ENCODE assay signal across 35 cellular contexts in the genomic region with DNA sequence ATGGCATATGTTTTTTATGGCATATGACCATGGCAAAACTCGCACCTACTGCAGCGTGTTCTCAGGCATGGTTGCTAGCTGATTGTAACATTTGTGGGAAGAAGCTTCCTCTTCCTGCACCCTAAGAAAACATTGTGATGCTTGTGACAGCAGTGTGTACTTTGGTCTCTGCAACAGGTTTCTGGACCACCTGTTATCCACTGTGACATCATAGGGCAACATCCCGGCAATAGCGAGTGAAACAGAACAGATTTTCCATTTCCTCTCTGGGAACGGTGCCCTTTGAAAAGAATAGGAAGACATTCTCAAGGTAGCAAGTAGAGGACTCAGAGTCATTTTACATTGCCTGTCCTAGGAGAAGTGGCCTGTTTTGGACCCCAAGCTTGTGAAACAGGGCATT.
"Had no signal": no experiment of that assay in that cellular context is flagged by ENCODE, and none has a peak within 500 bp of the region (broad histone marks: within the 10 kb centered on the region; RNA-seq: fewer than 3 reads in every experiment).

No MANE protein-coding gene starts in this region.

- H3K4me1 ChIP-seq: adrenal gland, body of pancreas, esophagus squamous epithelium had no signal

- H3K9me3 Mint-ChIP-seq: activated CD4-positive, alpha-beta memory T cell treated with anti-CD3 and anti-CD28 coated beads for 36 hours; activated CD4-positive, alpha-beta T cell treated with anti-CD3 and anti-CD28 coated beads, Interleukin-2, amount 10 ng/mL, durations not matched to agents 24 days and 14 days; activated naive CD4-positive, alpha-beta T cell treated with anti-CD3 and anti-CD28 coated beads for 36 hours; activated naive CD4-positive, alpha-beta T cell treated with anti-CD3 and anti-CD28 coated beads, Interleukin-2, amount 50 U/mL, for 24 hours; activated naive CD8-positive, alpha-beta T cell treated with anti-CD3 and anti-CD28 coated beads for 36 hours; activated naive CD8-positive, alpha-beta T cell treated with anti-CD3 and anti-CD28 coated beads, Interleukin-2, amount 50 U/mL, for 24 hours; activated T-helper 1 cell treated with anti-CD3 and anti-CD28 coated beads, Interleukin-12 subunit alpha, Interleukin-12 subunit beta, Interleukin-2, Interleukin-4 antibody, amounts not matched to agents 30 ng/mL and 10 ng/mL and 1 ng/mL, durations not matched to agents 14 hours and 24 hours and 36 hours; activated T-helper 2 cell treated with anti-CD3 and anti-CD28 coated beads, Interferon-gamma antibody, Interleukin-2, Interleukin-4, amounts not matched to agents 10 μg/mL and 5 μg/mL and 100 μg/mL, durations not matched to agents 14 hours and 24 hours and 36 hours had no signal

- H3K9me3 ChIP-seq: adrenal gland, body of pancreas, esophagus squamous epithelium had no signal

- H3K27ac ChIP-seq: adrenal gland, body of pancreas, cardiac muscle cell, epithelial cell of prostate, esophagus squamous epithelium had no signal

- H3K4me1 Mint-ChIP-seq: activated CD4-positive, alpha-beta T cell treated with anti-CD3 and anti-CD28 coated beads for 36 hours; activated CD4-positive, alpha-beta T cell treated with anti-CD3 and anti-CD28 coated beads, Interleukin-2, amount 10 ng/mL, durations not matched to agents 24 days and 14 days; activated CD8-positive, alpha-beta memory T cell treated with anti-CD3 and anti-CD28 coated beads, Interleukin-2, amount 10 ng/mL, durations not matched to agents 7 days and 5 days; activated naive CD4-positive, alpha-beta T cell treated with anti-CD3 and anti-CD28 coated beads, Interleukin-2, amount 50 U/mL, for 24 hours; activated naive CD8-positive, alpha-beta T cell treated with anti-CD3 and anti-CD28 coated beads for 36 hours; activated naive CD8-positive, alpha-beta T cell treated with anti-CD3 and anti-CD28 coated beads, Interleukin-2, amount 50 U/mL, for 24 hours had no signal

- H3K36me3 ChIP-seq: adrenal gland, cardiac muscle cell, esophagus squamous epithelium had no signal

- DNase-seq: activated CD4-positive, alpha-beta memory T cell treated with anti-CD3 and anti-CD28 coated beads for 36 hours; activated CD4-positive, alpha-beta T cell treated with anti-CD3 and anti-CD28 coated beads for 36 hours; activated CD4-positive, alpha-beta T cell treated with anti-CD3 and anti-CD28 coated beads, Interleukin-2, amount 10 ng/mL, durations not matched to agents 24 days and 14 days; activated CD4-positive, CD25-positive, alpha-beta regulatory T cell; activated CD4-positive, CD25-positive, alpha-beta regulatory T cell treated with anti-CD3 and anti-CD28 coated beads, Interleukin-2, amount 50 U/mL, for 72 hours; activated CD8-positive, alpha-beta memory T cell treated with anti-CD3 and anti-CD28 coated beads, Interleukin-2, amount 10 ng/mL, durations not matched to agents 7 days and 5 days; activated CD8-positive, alpha-beta memory T cell treated with anti-CD3 and anti-CD28 coated beads, Interleukin-2, amount 50 U/mL, for 4 hours; activated CD8-positive, alpha-beta T cell treated with anti-CD3 and anti-CD28 coated beads, Interleukin-2, amount 10 ng/mL, durations not matched to agents 7 days and 5 days; activated effector memory CD4-positive, alpha-beta T cell treated with anti-CD3 and anti-CD28 coated beads, Interleukin-2, amount 50 U/mL, for 16 hours; activated naive CD4-positive, alpha-beta T cell treated with anti-CD3 and anti-CD28 coated beads for 36 hours; activated naive CD8-positive, alpha-beta T cell treated with anti-CD3 and anti-CD28 coated beads for 36 hours; activated naive CD8-positive, alpha-beta T cell treated with anti-CD3 and anti-CD28 coated beads, Interleukin-2, amount 50 U/mL, for 24 hours; activated T-cell treated with anti-CD3 and anti-CD28 coated beads, Interleukin-2, amount 50 U/mL, for 1 hour; activated T-cell treated with anti-CD3 and anti-CD28 coated beads, Interleukin-2, amount 50 U/mL, for 48 hours; adrenal gland; amygdala; aorta; body of pancreas; central memory CD4-positive, alpha-beta T cell; cortex of kidney; dermis blood vessel endothelial cell; effector CD4-positive, alpha-beta T cell; effector memory CD8-positive, alpha-beta T cell; esophagus squamous epithelium; head of caudate nucleus; T-helper 2 cell had no signal

- H3K4me3 Mint-ChIP-seq: activated CD4-positive, alpha-beta memory T cell treated with anti-CD3 and anti-CD28 coated beads for 36 hours; activated CD4-positive, alpha-beta T cell treated with anti-CD3 and anti-CD28 coated beads for 36 hours; activated CD4-positive, alpha-beta T cell treated with anti-CD3 and anti-CD28 coated beads, Interleukin-2, amount 10 ng/mL, durations not matched to agents 24 days and 14 days; activated CD8-positive, alpha-beta memory T cell treated with anti-CD3 and anti-CD28 coated beads, Interleukin-2, amount 10 ng/mL, durations not matched to agents 7 days and 5 days; activated CD8-positive, alpha-beta T cell treated with anti-CD3 and anti-CD28 coated beads, Interleukin-2, amount 10 ng/mL, durations not matched to agents 7 days and 5 days; activated naive CD4-positive, alpha-beta T cell treated with anti-CD3 and anti-CD28 coated beads for 36 hours; activated naive CD4-positive, alpha-beta T cell treated with anti-CD3 and anti-CD28 coated beads, Interleukin-2, amount 50 U/mL, for 24 hours; activated naive CD8-positive, alpha-beta T cell treated with anti-CD3 and anti-CD28 coated beads for 36 hours; activated naive CD8-positive, alpha-beta T cell treated with anti-CD3 and anti-CD28 coated beads, Interleukin-2, amount 50 U/mL, for 24 hours; activated T-helper 1 cell treated with anti-CD3 and anti-CD28 coated beads, Interleukin-12 subunit alpha, Interleukin-12 subunit beta, Interleukin-2, Interleukin-4 antibody, amounts not matched to agents 30 ng/mL and 10 ng/mL and 1 ng/mL, durations not matched to agents 14 hours and 24 hours and 36 hours; effector memory CD8-positive, alpha-beta T cell had no signal

- H3K27me3 Mint-ChIP-seq: activated CD4-positive, alpha-beta memory T cell treated with anti-CD3 and anti-CD28 coated beads for 36 hours; activated CD4-positive, alpha-beta T cell treated with anti-CD3 and anti-CD28 coated beads for 36 hours; activated CD4-positive, alpha-beta T cell treated with anti-CD3 and anti-CD28 coated beads, Interleukin-2, amount 10 ng/mL, durations not matched to agents 24 days and 14 days; activated CD8-positive, alpha-beta memory T cell treated with anti-CD3 and anti-CD28 coated beads, Interleukin-2, amount 10 ng/mL, durations not matched to agents 7 days and 5 days; activated naive CD4-positive, alpha-beta T cell treated with anti-CD3 and anti-CD28 coated beads, Interleukin-2, amount 50 U/mL, for 24 hours; activated naive CD8-positive, alpha-beta T cell treated with anti-CD3 and anti-CD28 coated beads for 36 hours; activated naive CD8-positive, alpha-beta T cell treated with anti-CD3 and anti-CD28 coated beads, Interleukin-2, amount 50 U/mL, for 24 hours; effector memory CD8-positive, alpha-beta T cell had no signal

- H3K27ac Mint-ChIP-seq: activated CD4-positive, alpha-beta memory T cell treated with anti-CD3 and anti-CD28 coated beads for 36 hours; activated CD4-positive, alpha-beta T cell treated with anti-CD3 and anti-CD28 coated beads for 36 hours; activated CD4-positive, alpha-beta T cell treated with anti-CD3 and anti-CD28 coated beads, Interleukin-2, amount 10 ng/mL, durations not matched to agents 24 days and 14 days; activated CD8-positive, alpha-beta memory T cell treated with anti-CD3 and anti-CD28 coated beads, Interleukin-2, amount 10 ng/mL, durations not matched to agents 7 days and 5 days; activated CD8-positive, alpha-beta T cell treated with anti-CD3 and anti-CD28 coated beads, Interleukin-2, amount 10 ng/mL, durations not matched to agents 7 days and 5 days; activated naive CD4-positive, alpha-beta T cell treated with anti-CD3 and anti-CD28 coated beads for 36 hours; activated naive CD4-positive, alpha-beta T cell treated with anti-CD3 and anti-CD28 coated beads, Interleukin-2, amount 50 U/mL, for 24 hours; activated naive CD8-positive, alpha-beta T cell treated with anti-CD3 and anti-CD28 coated beads for 36 hours; activated naive CD8-positive, alpha-beta T cell treated with anti-CD3 and anti-CD28 coated beads, Interleukin-2, amount 50 U/mL, for 24 hours; activated T-helper 1 cell treated with anti-CD3 and anti-CD28 coated beads, Interleukin-12 subunit alpha, Interleukin-12 subunit beta, Interleukin-2, Interleukin-4 antibody, amounts not matched to agents 30 ng/mL and 10 ng/mL and 1 ng/mL, durations not matched to agents 14 hours and 24 hours and 36 hours; activated T-helper 2 cell treated with anti-CD3 and anti-CD28 coated beads, Interferon-gamma antibody, Interleukin-2, Interleukin-4, amounts not matched to agents 10 μg/mL and 5 μg/mL and 100 μg/mL, durations not matched to agents 14 hours and 24 hours and 36 hours; effector memory CD8-positive, alpha-beta T cell had no signal

- H3K27me3 ChIP-seq: adrenal gland, body of pancreas, cardiac muscle cell, esophagus squamous epithelium had no signal

- ATAC-seq: activated CD4-positive, alpha-beta T cell treated with anti-CD3 and anti-CD28 coated beads for 36 hours; activated CD8-positive, alpha-beta memory T cell treated with anti-CD3 and anti-CD28 coated beads, Interleukin-2, amount 10 ng/mL, durations not matched to agents 7 days and 5 days; activated CD8-positive, alpha-beta T cell treated with anti-CD3 and anti-CD28 coated beads, Interleukin-2, amount 10 ng/mL, durations not matched to agents 7 days and 5 days; activated naive CD8-positive, alpha-beta T cell treated with anti-CD3 and anti-CD28 coated beads, Interleukin-2, amount 50 U/mL, for 24 hours; body of pancreas; effector memory CD8-positive, alpha-beta T cell had no signal

- H3K36me3 Mint-ChIP-seq: activated CD4-positive, alpha-beta memory T cell treated with anti-CD3 and anti-CD28 coated beads for 36 hours; activated CD8-positive, alpha-beta memory T cell treated with anti-CD3 and anti-CD28 coated beads, Interleukin-2, amount 10 ng/mL, durations not matched to agents 7 days and 5 days; activated naive CD4-positive, alpha-beta T cell treated with anti-CD3 and anti-CD28 coated beads, Interleukin-2, amount 50 U/mL, for 24 hours; activated naive CD8-positive, alpha-beta T cell treated with anti-CD3 and anti-CD28 coated beads for 36 hours had no signal

- FAIRE-seq: colon, endometrium, endothelial cell of umbilical vein, frontal cortex had no signal

- H3K4me3 ChIP-seq: adrenal gland, body of pancreas, cardiac muscle cell, esophagus squamous epithelium had no signal
